ENCODE assay signal across 1 cellular context in genomic region chr17:39099686-39100293, GRCh38.
TF ChIP-seq lines count a peak whose summit lies in the region.

No MANE protein-coding gene starts in this region.

TF ChIP-seq in WTC11, 78 proteins besides CTCF, POLR2A, EP300 and RAD21 (continued from another document):
- TF ChIP-seq, protein P1, sequence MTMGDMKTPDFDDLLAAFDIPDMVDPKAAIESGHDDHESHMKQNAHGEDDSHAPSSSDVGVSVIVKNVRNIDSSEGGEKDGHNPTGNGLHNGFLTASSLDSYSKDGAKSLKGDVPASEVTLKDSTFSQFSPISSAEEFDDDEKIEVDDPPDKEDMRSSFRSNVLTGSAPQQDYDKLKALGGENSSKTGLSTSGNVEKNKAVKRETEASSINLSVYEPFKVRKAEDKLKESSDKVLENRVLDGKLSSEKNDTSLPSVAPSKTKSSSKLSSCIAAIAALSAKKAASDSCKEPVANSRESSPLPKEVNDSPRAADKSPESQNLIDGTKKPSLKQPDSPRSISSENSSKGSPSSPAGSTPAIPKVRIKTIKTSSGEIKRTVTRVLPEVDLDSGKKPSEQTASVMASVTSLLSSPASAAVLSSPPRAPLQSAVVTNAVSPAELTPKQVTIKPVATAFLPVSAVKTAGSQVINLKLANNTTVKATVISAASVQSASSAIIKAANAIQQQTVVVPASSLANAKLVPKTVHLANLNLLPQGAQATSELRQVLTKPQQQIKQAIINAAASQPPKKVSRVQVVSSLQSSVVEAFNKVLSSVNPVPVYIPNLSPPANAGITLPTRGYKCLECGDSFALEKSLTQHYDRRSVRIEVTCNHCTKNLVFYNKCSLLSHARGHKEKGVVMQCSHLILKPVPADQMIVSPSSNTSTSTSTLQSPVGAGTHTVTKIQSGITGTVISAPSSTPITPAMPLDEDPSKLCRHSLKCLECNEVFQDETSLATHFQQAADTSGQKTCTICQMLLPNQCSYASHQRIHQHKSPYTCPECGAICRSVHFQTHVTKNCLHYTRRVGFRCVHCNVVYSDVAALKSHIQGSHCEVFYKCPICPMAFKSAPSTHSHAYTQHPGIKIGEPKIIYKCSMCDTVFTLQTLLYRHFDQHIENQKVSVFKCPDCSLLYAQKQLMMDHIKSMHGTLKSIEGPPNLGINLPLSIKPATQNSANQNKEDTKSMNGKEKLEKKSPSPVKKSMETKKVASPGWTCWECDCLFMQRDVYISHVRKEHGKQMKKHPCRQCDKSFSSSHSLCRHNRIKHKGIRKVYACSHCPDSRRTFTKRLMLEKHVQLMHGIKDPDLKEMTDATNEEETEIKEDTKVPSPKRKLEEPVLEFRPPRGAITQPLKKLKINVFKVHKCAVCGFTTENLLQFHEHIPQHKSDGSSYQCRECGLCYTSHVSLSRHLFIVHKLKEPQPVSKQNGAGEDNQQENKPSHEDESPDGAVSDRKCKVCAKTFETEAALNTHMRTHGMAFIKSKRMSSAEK (CRISPR knock-in tag; IDR thresholded peaks at IDR 0.05; ENCODE audit: borderline replicate concordance), result no peak
- no peak for TF ChIP-seq USF2 (CRISPR knock-in tag; IDR thresholded peaks at IDR 0.05)
- no peak for TF ChIP-seq PREB (CRISPR knock-in tag; IDR thresholded peaks at IDR 0.05; ENCODE audit: borderline replicate concordance)
- TF ChIP-seq ZNF263 (CRISPR knock-in tag; IDR thresholded peaks at IDR 0.05; ENCODE audit: low read depth), result no peak
- no peak for TF ChIP-seq ZNF281 (CRISPR knock-in tag; IDR thresholded peaks at IDR 0.05)
- TF ChIP-seq, protein P2, sequence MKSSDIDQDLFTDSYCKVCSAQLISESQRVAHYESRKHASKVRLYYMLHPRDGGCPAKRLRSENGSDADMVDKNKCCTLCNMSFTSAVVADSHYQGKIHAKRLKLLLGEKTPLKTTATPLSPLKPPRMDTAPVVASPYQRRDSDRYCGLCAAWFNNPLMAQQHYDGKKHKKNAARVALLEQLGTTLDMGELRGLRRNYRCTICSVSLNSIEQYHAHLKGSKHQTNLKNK (CRISPR knock-in tag; IDR thresholded peaks at IDR 0.05), result no peak
- no peak for TF ChIP-seq CBFB (CRISPR knock-in tag; IDR thresholded peaks at IDR 0.05; ENCODE audit: low read depth)
- TF ChIP-seq TCF7 (CRISPR knock-in tag; IDR thresholded peaks at IDR 0.05; ENCODE audit: low read depth), result no peak
- no peak for TF ChIP-seq IRF2 (CRISPR knock-in tag; IDR thresholded peaks at IDR 0.05; ENCODE audit: borderline replicate concordance, low read depth)
- TF ChIP-seq AFF4 (CRISPR knock-in tag; IDR thresholded peaks at IDR 0.05; ENCODE audit: borderline replicate concordance), result no peak
